7 cellular contexts compared by ENCODE assay signal in genomic region chr6:164561656-164562055, GRCh38.
"Had no signal": no experiment of that assay in that cellular context is flagged by ENCODE, and none has a peak within 500 bp of the region (broad histone marks: within the 10 kb centered on the region; RNA-seq: fewer than 3 reads in every experiment).

No MANE protein-coding gene starts in this region.

- ATAC-seq: HCT116 had no signal

- H3K4me3 ChIP-seq: HAP-1 had no signal

- H3K36me3 ChIP-seq: HAP-1 had no signal

- H3K4me1 ChIP-seq: HAP-1 had no signal

- FAIRE-seq: HTR-8/SVneo had no signal

- DNase-seq: GOT3, H7, IMR-90, KBM-7 had no signal
